Comparison of ENCODE assay signal across 8 cellular contexts in the genomic region with DNA sequence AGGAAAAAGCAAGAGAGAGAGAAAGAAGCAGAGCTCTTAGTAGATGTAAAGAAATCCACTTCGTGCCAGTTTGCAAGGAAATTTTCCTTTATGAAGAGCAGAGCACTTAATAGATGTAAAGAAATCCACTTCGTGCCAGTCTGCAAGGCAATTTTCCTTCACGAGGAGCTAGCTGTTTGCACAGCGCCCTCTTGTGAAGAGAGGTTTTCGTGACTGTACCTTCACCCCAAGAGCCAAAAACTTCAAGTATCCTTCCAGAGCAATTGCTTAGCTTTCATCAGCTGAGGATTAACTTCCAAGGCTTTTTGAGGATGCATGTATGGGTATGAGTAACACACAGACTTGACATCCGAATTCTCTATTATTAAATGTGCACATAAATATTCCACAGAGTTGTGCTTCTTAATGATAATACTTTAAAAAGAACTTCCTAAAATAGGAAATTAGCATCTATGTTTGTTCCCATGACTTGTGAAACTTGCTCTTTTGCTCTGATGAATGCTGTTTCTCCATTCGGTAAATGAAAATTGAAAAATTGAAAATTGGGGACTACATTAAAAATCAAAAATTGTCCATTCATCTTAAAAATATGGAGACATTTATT.
DNase-seq lines count a peak whose midpoint lies in the region; ATAC-seq and TF ChIP-seq lines count a peak whose summit lies in the region.

No MANE protein-coding gene starts in this region.

- H3K4me3 ChIP-seq in esophagus squamous epithelium (no peak overlapping the region), transverse colon (no peak overlapping the region)

- CTCF ChIA-PET in activated CD8-positive, alpha-beta T cell treated with anti-CD3 and anti-CD28 coated beads for 36 hours (lab: Charles Lee), result interaction anchor here (0.7 to 7.9 kb wide), 31 partner anchors 9 to 497 kb away, joined by 3 to 129 read pairs (median 4); no protein-coding TSS in a partner anchor

- no peak overlapping the region for H3K27ac Mint-ChIP-seq in activated CD8-positive, alpha-beta T cell treated with anti-CD3 and anti-CD28 coated beads for 36 hours
- H3K27ac Mint-ChIP-seq in nephron, result no peak overlapping the region

- H3K9me3 Mint-ChIP-seq in activated CD8-positive, alpha-beta T cell treated with anti-CD3 and anti-CD28 coated beads for 36 hours, result no peaks in the 10 kb centered on the region
- H3K9me3 Mint-ChIP-seq in nephron, result no peaks in the 10 kb centered on the region

- H3K9me3 ChIP-seq in esophagus squamous epithelium (no peaks in the 10 kb centered on the region), transverse colon (no peaks in the 10 kb centered on the region)

- TF ChIP-seq POLR2A in esophagus squamous epithelium (IDR thresholded peaks at IDR 0.05) (no peak), transverse colon (IDR thresholded peaks at IDR 0.05) (no peak)

- DNase-seq in COLO829 (ENCODE audit: low spot score), result peak; percentile 20
- peak; percentile 43 for DNase-seq in NCI-H345 (lab: John Stamatoyannopoulos, UW)
- DNase-seq in activated CD8-positive, alpha-beta T cell treated with anti-CD3 and anti-CD28 coated beads for 36 hours, result peak; percentile 66
- peak; percentile 0 for DNase-seq in esophagus squamous epithelium (lab: John Stamatoyannopoulos, UW)
- peak; percentile 66 for DNase-seq in transverse colon

- H3K27ac ChIP-seq in esophagus squamous epithelium (no peak overlapping the region), transverse colon (peak overlapping the region in 1 of 4 donors; percentile 43)

- H3K36me3 ChIP-seq in esophagus squamous epithelium (no peaks in the 10 kb centered on the region), transverse colon (no peaks in the 10 kb centered on the region)

- POLR2A ChIA-PET in activated CD8-positive, alpha-beta T cell treated with anti-CD3 and anti-CD28 coated beads for 36 hours (lab: Charles Lee), result no interaction called here

- H3K27me3 ChIP-seq in esophagus squamous epithelium (no peaks in the 10 kb centered on the region), transverse colon (no peaks in the 10 kb centered on the region)

- peaks cover 3% of the 10 kb centered on the region for H3K4me1 Mint-ChIP-seq in activated CD8-positive, alpha-beta T cell treated with anti-CD3 and anti-CD28 coated beads for 36 hours (ENCODE audit: low read depth)
- H3K4me1 Mint-ChIP-seq in nephron, result peaks cover 16% of the 10 kb centered on the region

- intact Hi-C loops in activated CD8-positive, alpha-beta T cell treated with anti-CD3 and anti-CD28 coated beads for 36 hours (cut with micrococcal nuclease), result loop anchor here (5.0 kb wide), 1 partner anchor 181 kb away; no protein-coding TSS in a partner anchor
- intact Hi-C loops in esophagus squamous epithelium (cut with DNase I), result loop anchor here (10.0 kb wide), 1 partner anchor 183 kb away; no protein-coding TSS in a partner anchor
- intact Hi-C loops in transverse colon (cut with DNase I; ENCODE audit: low total_unique reads), result no loop called here

- no peak for TF ChIP-seq EP300 in transverse colon (IDR thresholded peaks at IDR 0.05; ENCODE audit: low read depth)

- WGBS in esophagus squamous epithelium, 2 donors, result 11 to 18% methylated on average over 7 of the region's 7 CpGs
- 16 to 22% methylated on average over 6 to 7 of the region's 7 CpGs for WGBS in transverse colon (ENCODE audit: low coverage in 1 of 2), 2 donors

- H3K4me1 ChIP-seq in esophagus squamous epithelium, result peaks cover 0 to 4% (median 0%) of the 10 kb centered on the region in 3 donors
- peaks cover 0 to 11% (median 6%) of the 10 kb centered on the region in 4 donors for H3K4me1 ChIP-seq in transverse colon

- peaks cover 10% of the 10 kb centered on the region for H3K27me3 Mint-ChIP-seq in activated CD8-positive, alpha-beta T cell treated with anti-CD3 and anti-CD28 coated beads for 36 hours
- no peaks in the 10 kb centered on the region for H3K27me3 Mint-ChIP-seq in nephron (ENCODE audit: low read depth)

- ATAC-seq in GM21529 (IDR thresholded peaks at IDR 0.05; ENCODE audit: unreplicated experiment) (peak; percentile 46), HG03520 (IDR thresholded peaks at IDR 0.05; ENCODE audit: unreplicated experiment) (no peak)
- ATAC-seq in activated CD8-positive, alpha-beta T cell treated with anti-CD3 and anti-CD28 coated beads for 36 hours, result no peak

- no peak overlapping the region for H3K4me3 Mint-ChIP-seq in activated CD8-positive, alpha-beta T cell treated with anti-CD3 and anti-CD28 coated beads for 36 hours
- no peak overlapping the region for H3K4me3 Mint-ChIP-seq in nephron

- no peaks in the 10 kb centered on the region for H3K36me3 Mint-ChIP-seq in activated CD8-positive, alpha-beta T cell treated with anti-CD3 and anti-CD28 coated beads for 36 hours (ENCODE audit: low read depth)
- peaks cover 3% of the 10 kb centered on the region for H3K36me3 Mint-ChIP-seq in nephron (ENCODE audit: low read depth)

- TF ChIP-seq CTCF in activated CD8-positive, alpha-beta T cell treated with anti-CD3 and anti-CD28 coated beads for 36 hours (IDR thresholded peaks at IDR 0.05), result peak; percentile 75
- TF ChIP-seq CTCF in esophagus squamous epithelium (IDR thresholded peaks at IDR 0.05), result peak in 5 of 6 experiments; percentile 46 to 69 (median 53)
- TF ChIP-seq CTCF in nephron (IDR thresholded peaks at IDR 0.05; ENCODE audit: unreplicated experiment in 3 of 3), result peak; percentile 84 to 89 (median 85)
- peak; percentile 58 to 73 (median 65) for TF ChIP-seq CTCF in transverse colon (IDR thresholded peaks at IDR 0.05)

- in situ Hi-C loops in transverse colon (cut with MboI; ENCODE audit: low pct_ligation_motif_present in 1 of 4, low pct_unique_long_range_greater_than_20kb in 1 of 4, low sequenced_read_pairs in 3 of 4), result loop anchor here in 1 of 4 donors (25.0 kb wide), 1 partner anchor 456 kb away; no protein-coding TSS in a partner anchor

Comparison
In these comparisons a context has a peak if more than half of its experiments do, and no peak if none do; other contexts are left out.
1. DNase-seq: peak in every context shown above with its lines; median percentile 66 in activated CD8-positive, alpha-beta T cell treated with anti-CD3 and anti-CD28 coated beads for 36 hours; 66 in transverse colon; 43 in NCI-H345; 20 in COLO829; 0 in esophagus squamous epithelium.